In the genomic region with DNA sequence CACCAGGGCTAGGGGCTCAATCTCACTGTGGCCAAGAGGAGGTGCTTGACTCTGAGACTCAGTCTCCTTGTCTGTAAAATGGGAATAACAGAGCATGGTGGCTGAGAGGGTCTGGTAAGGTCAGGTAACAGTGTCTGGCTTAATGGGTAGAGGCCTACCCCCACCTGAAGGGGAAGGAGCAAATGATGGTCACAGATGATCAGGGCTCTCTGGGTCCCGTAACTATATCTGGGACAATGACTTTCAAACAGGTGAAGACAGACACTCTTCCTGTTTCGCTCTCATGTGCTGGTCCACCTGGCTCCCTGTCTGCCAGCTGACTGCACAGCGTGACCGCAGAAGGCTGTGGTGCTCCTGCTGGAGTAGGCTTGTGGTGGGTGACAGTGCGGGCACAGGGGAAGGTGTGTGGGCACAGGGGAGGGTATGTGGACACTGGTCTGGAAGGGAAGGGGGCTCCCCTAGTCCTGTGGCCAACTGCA, we compare ENCODE assay signal across 11 cellular contexts. TPM values are rescaled to one million over a fixed set of nuclear protein-coding genes. Genes with fewer than 3 reads are reported as not detected.
DNase-seq lines count a peak whose midpoint lies in the region; ATAC-seq, FAIRE-seq and TF ChIP-seq lines count a peak whose summit lies in the region.
"Had no signal": no experiment of that assay in that cellular context is flagged by ENCODE, and none has a peak within 500 bp of the region (broad histone marks: within the 10 kb centered on the region; RNA-seq: fewer than 3 reads in every experiment).

No MANE protein-coding gene starts in this region.

- H3K9ac ChIP-seq in MM.1S (ENCODE audit: low read length) (peak overlapping the region; percentile 37; the same call in 1 of the 2 replicates), muscle layer of colon (ENCODE audit: low read length) (peak overlapping the region; percentile 1)

- peaks cover 21% of the 10 kb centered on the region for H3K27me3 ChIP-seq in MM.1S (replicated peaks; ENCODE audit: insufficient read depth, low read length)
- H3K27me3 ChIP-seq in muscle layer of colon (ENCODE audit: control insufficient read depth in 1 of 2, insufficient read depth in 2 of 2, low read length in 2 of 2): no peaks in the 10 kb centered on the region
- H3K27me3 ChIP-seq: SJSA1 had no signal

- H3K9me3 ChIP-seq in MM.1S (replicated peaks; ENCODE audit: insufficient read depth, low read length): no peaks in the 10 kb centered on the region
- no peaks in the 10 kb centered on the region for H3K9me3 ChIP-seq in muscle layer of colon (ENCODE audit: low read length)
- H3K9me3 ChIP-seq: SJSA1 had no signal

- peaks cover 20% of the 10 kb centered on the region for H3F3A ChIP-seq in MM.1S (ENCODE audit: insufficient read depth, low read length)

- no peak for FAIRE-seq in frontal cortex (lab: Jason Lieb, UNC)
- FAIRE-seq: endothelial cell of umbilical vein had no signal

- H3K27ac ChIP-seq in MM.1S (ENCODE audit: low read length): peak overlapping the region; percentile 85
- H3K27ac ChIP-seq in muscle layer of colon (ENCODE audit: low read depth, low read length): peak overlapping the region; percentile 50
- H3K27ac ChIP-seq: SJSA1 had no signal

- in situ Hi-C loops in GM13976 (cut with MboI; ENCODE audit: low sequenced_read_pairs, unreplicated experiment): no loop called here

- peaks cover 23% of the 10 kb centered on the region for H3K4me1 ChIP-seq in MM.1S (ENCODE audit: low read length)
- H3K4me1 ChIP-seq in muscle layer of colon (ENCODE audit: insufficient read depth, low read length): peaks cover 35% of the 10 kb centered on the region

- no peaks in the 10 kb centered on the region for H3K79me2 ChIP-seq in MM.1S (ENCODE audit: low read length)

- H3K36me3 ChIP-seq in MM.1S (replicated peaks; ENCODE audit: insufficient read depth, low read length): no peaks in the 10 kb centered on the region
- H3K36me3 ChIP-seq in muscle layer of colon (ENCODE audit: insufficient read depth, low read length): no peaks in the 10 kb centered on the region

- no peak for TF ChIP-seq CTCF in GM13976 (IDR thresholded peaks at IDR 0.05; ENCODE audit: borderline replicate concordance, control extremely low read depth, extremely low read depth, insufficient read depth, missing control alignments)
- TF ChIP-seq CTCF in MM.1S (IDR thresholded peaks at IDR 0.05; ENCODE audit: low read length): no peak

- DNase-seq in GM13976 (ENCODE audit: low spot score) (peak; percentile 58), MM.1S (peak; percentile 87), frontal cortex (ENCODE audit: low spot score in 2 of 2) (no peak), OCI-M2 (lab: John Stamatoyannopoulos, UW; ENCODE audit: unreplicated experiment) (no peak), NCI-H1694 treated with DMSO at 0.1 percent for 48 hours (lab: John Stamatoyannopoulos, UW) (no peak)
- DNase-seq: naive thymus-derived CD8-positive, alpha-beta T cell had no signal

- no peaks in the 10 kb centered on the region for H4K20me1 ChIP-seq in MM.1S (ENCODE audit: insufficient read depth, low read length)

- H2AFZ ChIP-seq in MM.1S (ENCODE audit: low read length): peak overlapping the region; percentile 40

- peak; percentile 50 for ATAC-seq in GM21529 (IDR thresholded peaks at IDR 0.05; ENCODE audit: unreplicated experiment)
- ATAC-seq in GM21717 (IDR thresholded peaks at IDR 0.05; ENCODE audit: unreplicated experiment): no peak

- H3K9me2 ChIP-seq in MM.1S (replicated peaks; ENCODE audit: insufficient read depth, low read length): no peaks in the 10 kb centered on the region

- H3K4me2 ChIP-seq in MM.1S (ENCODE audit: low read depth, low read length): peak overlapping the region; percentile 84

- H3K4me3 ChIP-seq in MM.1S (ENCODE audit: low read length) (peak overlapping the region; percentile 31), muscle layer of colon (ENCODE audit: low read depth in 1 of 2, low read length in 2 of 2) (peak overlapping the region in 1 of 2 donors; percentile 4)
- H3K4me3 ChIP-seq: SJSA1 had no signal

RNA-seq across cellular contexts. Expression of gene A4GALT, which starts 4.0 kb away (rescaled TPM):
- 0.41 TPM for total RNA-seq in frontal cortex
- total RNA-seq: naive thymus-derived CD8-positive, alpha-beta T cell had no signal

Comparison
In these comparisons a context has a peak if more than half of its experiments do, and no peak if none do; other contexts are left out.
1. DNase-seq: peak in GM13976 (single experiment) and MM.1S (single experiment); none in frontal cortex (0 of 2), OCI-M2 (single experiment) and NCI-H1694 treated with DMSO at 0.1 percent for 48 hours (single experiment).